Comparison of ENCODE assay signal across 23 cellular contexts in the genomic region with DNA sequence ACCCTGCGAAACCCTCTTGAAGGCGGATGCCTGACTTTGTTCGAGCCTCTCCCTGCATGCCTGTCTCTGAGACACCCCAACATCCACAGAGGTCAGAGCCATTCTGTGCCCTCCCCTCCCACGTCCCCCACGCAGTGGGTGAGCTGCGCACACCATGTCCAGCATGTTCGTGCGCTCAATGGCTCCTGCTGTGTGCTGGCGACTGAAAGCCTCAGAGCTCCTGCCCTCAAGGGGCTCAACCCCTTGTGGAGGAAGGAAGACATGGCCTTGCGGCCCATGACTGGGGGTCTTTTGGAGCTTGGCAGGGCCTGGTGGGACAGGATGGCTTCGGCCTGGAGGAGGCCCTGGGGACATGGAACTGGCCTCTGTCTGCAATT. TPM values are rescaled to one million over a fixed set of nuclear protein-coding genes. Genes with fewer than 3 reads are reported as not detected.
DNase-seq lines count a peak whose midpoint lies in the region; ATAC-seq lines count a peak whose summit lies in the region.
"Had no signal": no experiment of that assay in that cellular context is flagged by ENCODE, and none has a peak within 500 bp of the region (broad histone marks: within the 10 kb centered on the region; RNA-seq: fewer than 3 reads in every experiment).

No MANE protein-coding gene starts in this region.

- H3K4me3 Mint-ChIP-seq in activated T-cell treated with anti-CD3 and anti-CD28 coated beads, Interleukin-2, amount 50 U/mL, for 72 hours, result no peak overlapping the region
- H3K4me3 Mint-ChIP-seq: CD8-positive, alpha-beta T cell; GM23338 had no signal

- peak overlapping the region in 1 of 2 donors; percentile 26 for H3K4me3 ChIP-seq in neuronal stem cell (ENCODE audit: low read length in 2 of 2)
- H3K4me3 ChIP-seq: GM12878, GM23338 had no signal

- H3K4ac ChIP-seq in neuronal stem cell (ENCODE audit: low read length), result no peak overlapping the region

- peak overlapping the region; percentile 19 for H3K18ac ChIP-seq in neuronal stem cell (ENCODE audit: low read length)

- peak overlapping the region; percentile 63 for H3K14ac ChIP-seq in neuronal stem cell (ENCODE audit: low read length)

- WGBS in neuronal stem cell (ENCODE audit: extremely low coverage in 2 of 2, insufficient read length in 2 of 2, insufficient replicate concordance in 1 of 2), 2 donors, result no CpG with 5 or more reads among the region's 11 CpGs

- no peak overlapping the region for H2BK12ac ChIP-seq in neuronal stem cell (ENCODE audit: low read length)

- ATAC-seq in activated T-cell treated with anti-CD3 and anti-CD28 coated beads, Interleukin-2, amount 50 U/mL, for 72 hours (replicated peaks in 1 of 2), result no peak
- ATAC-seq in HG03280 (IDR thresholded peaks at IDR 0.05; ENCODE audit: unreplicated experiment), result no peak
- ATAC-seq: CD8-positive, alpha-beta T cell; GM12878; GM23338; HCT116; Panc1 had no signal

- no peak overlapping the region for H2AFZ ChIP-seq in neuronal stem cell (ENCODE audit: low read length)
- H2AFZ ChIP-seq: GM23338 had no signal

- no peak overlapping the region for H2BK5ac ChIP-seq in neuronal stem cell (ENCODE audit: low read length)

- no peak overlapping the region for H3K27ac ChIP-seq in neuronal stem cell (replicated peaks; ENCODE audit: low read length)

- H3K4me2 ChIP-seq in neuronal stem cell (ENCODE audit: insufficient read depth, low read length, poor library complexity, severe bottlenecking), result no peak overlapping the region
- H3K4me2 ChIP-seq: GM23338 had no signal

- H3K9me3 ChIP-seq in neuronal stem cell (replicated peaks in 1 of 2; ENCODE audit: control insufficient read depth in 2 of 2, insufficient read depth in 1 of 2, low read depth in 1 of 2, low read length in 2 of 2), result peaks cover 0 to 1% of the 10 kb centered on the region in 2 donors

- DNase-seq in activated T-cell treated with anti-CD3 and anti-CD28 coated beads, Interleukin-2, amount 50 U/mL, for 1 hour, result peak; percentile 10
- no peak for DNase-seq in activated T-cell treated with anti-CD3 and anti-CD28 coated beads, Interleukin-2, amount 50 U/mL, for 72 hours
- DNase-seq in iPS-NIHi7 (ENCODE audit: extremely low spot score) (peak; percentile 9), neuronal stem cell (ENCODE audit: low spot score) (no peak), occipital lobe (lab: John Stamatoyannopoulos, UW) (no peak), NCI-H187 treated with DMSO at 0.1 percent for 48 hours (lab: John Stamatoyannopoulos, UW) (no peak)
- DNase-seq: AML-193, C1 segment of cervical spinal cord, DND-41, KG1, NCI-H1092, NCI-H1436 treated with DMSO at 0.1 percent for 48 hours, NCI-H2029, NCI-H345, NCI-H524 treated with DMSO at 0.1 percent for 48 hours, NCI-H82, SIG-M5 had no signal

- no peak overlapping the region for H2AK5ac ChIP-seq in neuronal stem cell (ENCODE audit: low read depth, low read length)

- H3K27me3 ChIP-seq in neuronal stem cell (ENCODE audit: control insufficient read depth in 3 of 3, insufficient read depth in 3 of 3, low read depth in 1 of 3, low read length in 3 of 3), result no peaks in the 10 kb centered on the region

- no peaks in the 10 kb centered on the region for H3K9me3 Mint-ChIP-seq in activated T-cell treated with anti-CD3 and anti-CD28 coated beads, Interleukin-2, amount 50 U/mL, for 72 hours
- H3K9me3 Mint-ChIP-seq: CD8-positive, alpha-beta T cell; GM23338 had no signal

- H3K36me3 ChIP-seq in neuronal stem cell (replicated peaks in 1 of 2; ENCODE audit: control insufficient read depth in 2 of 2, insufficient read depth in 2 of 2, low read length in 2 of 2), result peaks cover 0 to 4% of the 10 kb centered on the region in 2 donors

- peaks cover 18% of the 10 kb centered on the region for H3K4me1 Mint-ChIP-seq in activated T-cell treated with anti-CD3 and anti-CD28 coated beads, Interleukin-2, amount 50 U/mL, for 72 hours (ENCODE audit: low read depth)
- H3K4me1 Mint-ChIP-seq: GM23338 had no signal

- no peak overlapping the region for H3K27ac Mint-ChIP-seq in activated T-cell treated with anti-CD3 and anti-CD28 coated beads, Interleukin-2, amount 50 U/mL, for 72 hours
- H3K27ac Mint-ChIP-seq: CD8-positive, alpha-beta T cell; GM23338 had no signal

- no peak overlapping the region for H4K91ac ChIP-seq in neuronal stem cell (ENCODE audit: low read depth, low read length, poor library complexity)

- H3K27me3 Mint-ChIP-seq in activated T-cell treated with anti-CD3 and anti-CD28 coated beads, Interleukin-2, amount 50 U/mL, for 72 hours (ENCODE audit: low read depth), result no peaks in the 10 kb centered on the region

- H4K8ac ChIP-seq in neuronal stem cell (ENCODE audit: low read depth, low read length), result no peak overlapping the region

- no peak overlapping the region for H2BK120ac ChIP-seq in neuronal stem cell (ENCODE audit: low read depth, low read length)

- no peaks in the 10 kb centered on the region for H3K4me1 ChIP-seq in neuronal stem cell (ENCODE audit: control insufficient read depth in 2 of 2, insufficient read depth in 1 of 2, low read depth in 1 of 2, low read length in 2 of 2)

- no peak overlapping the region for H2BK15ac ChIP-seq in neuronal stem cell (ENCODE audit: low read length)

- H3K23ac ChIP-seq in neuronal stem cell (ENCODE audit: low read depth, low read length, poor library complexity), result no peak overlapping the region

- H3K9ac ChIP-seq in neuronal stem cell (ENCODE audit: low read depth, low read length, poor library complexity), result peak overlapping the region; percentile 21

- H3K79me1 ChIP-seq in neuronal stem cell (ENCODE audit: low read depth, low read length), result peaks cover 2% of the 10 kb centered on the region

- H3K36me3 Mint-ChIP-seq in activated T-cell treated with anti-CD3 and anti-CD28 coated beads, Interleukin-2, amount 50 U/mL, for 72 hours (ENCODE audit: insufficient read depth in 2 of 2), result peaks cover 0 to 2% of the 10 kb centered on the region in 2 donors

RNA-seq across cellular contexts. Expression of gene ANKMY1, which starts 45.7 kb away (rescaled TPM):
- 10 to 100 TPM; 31.6 to 44.9 TPM for total RNA-seq in activated T-cell treated with anti-CD3 and anti-CD28 coated beads, Interleukin-2, amount 50 U/mL, for 72 hours
- polyA plus RNA-seq in neuronal stem cell (2013, experiment 1 of 2), result 4.1 TPM
- 4.3 TPM for polyA plus RNA-seq in neuronal stem cell (2013, experiment 2 of 2)
- 5.6 TPM for total RNA-seq in occipital lobe

RNA-seq across cellular contexts. Expression of gene DUSP28, which starts 48.1 kb away (rescaled TPM):
- 1 to 10 TPM; 7.1 to 7.3 TPM for total RNA-seq in activated T-cell treated with anti-CD3 and anti-CD28 coated beads, Interleukin-2, amount 50 U/mL, for 72 hours
- 3.8 TPM for polyA plus RNA-seq in neuronal stem cell (2013, experiment 1 of 2)
- polyA plus RNA-seq in neuronal stem cell (2013, experiment 2 of 2), result 3.2 TPM
- total RNA-seq in occipital lobe, result 8.9 TPM

RNA-seq across cellular contexts. Expression of gene RNPEPL1, which starts 56.2 kb away (rescaled TPM):
- 10 to 100 TPM; 74.0 to 77.3 TPM for total RNA-seq in activated T-cell treated with anti-CD3 and anti-CD28 coated beads, Interleukin-2, amount 50 U/mL, for 72 hours
- 15.2 TPM for polyA plus RNA-seq in neuronal stem cell (2013, experiment 1 of 2)
- 15.3 TPM for polyA plus RNA-seq in neuronal stem cell (2013, experiment 2 of 2)
- 4.4 TPM for total RNA-seq in occipital lobe

Comparison
In these comparisons a context has a peak if more than half of its experiments do, and no peak if none do; other contexts are left out.
1. DNase-seq: peak in activated T-cell treated with anti-CD3 and anti-CD28 coated beads, Interleukin-2, amount 50 U/mL, for 1 hour (single experiment) and iPS-NIHi7 (single experiment); none in activated T-cell treated with anti-CD3 and anti-CD28 coated beads, Interleukin-2, amount 50 U/mL, for 72 hours (0 of 2), neuronal stem cell (single experiment), occipital lobe (single experiment) and NCI-H187 treated with DMSO at 0.1 percent for 48 hours (single experiment).
2. RNA of gene RNPEPL1, which starts 56.2 kb away (total RNA-seq): 74.0 to 77.3 TPM in activated T-cell treated with anti-CD3 and anti-CD28 coated beads, Interleukin-2, amount 50 U/mL, for 72 hours; 4.4 TPM in occipital lobe (single experiment); every median in the first group is over 10 times any median in the second.